In the genomic region with DNA sequence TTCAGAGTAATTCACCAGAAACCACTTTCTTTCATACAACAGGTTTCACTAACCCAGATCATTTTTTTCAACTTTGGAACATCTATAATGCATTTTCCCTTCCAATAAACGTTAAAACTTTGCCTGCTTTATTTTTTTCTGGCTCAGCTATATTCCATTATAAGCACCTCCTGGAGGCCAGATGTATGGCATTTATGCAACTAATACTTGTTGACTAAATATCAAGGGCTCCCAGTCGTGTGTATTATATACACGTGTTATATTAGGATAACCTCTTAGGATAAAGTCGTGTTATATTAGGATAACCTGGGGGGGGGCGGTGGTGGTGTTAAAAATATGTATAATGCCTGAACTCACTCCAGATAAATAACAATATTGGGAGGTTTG, we compare ENCODE assay signal across 18 cellular contexts. TPM values are rescaled to one million over a fixed set of nuclear protein-coding genes. Genes with fewer than 3 reads are reported as not detected.
DNase-seq lines count a peak whose midpoint lies in the region; ATAC-seq, FAIRE-seq and TF ChIP-seq lines count a peak whose summit lies in the region.
"Had no signal": no experiment of that assay in that cellular context is flagged by ENCODE, and none has a peak within 500 bp of the region (broad histone marks: within the 10 kb centered on the region; RNA-seq: fewer than 3 reads in every experiment).

No MANE protein-coding gene starts in this region.

- H4K20me1 ChIP-seq in KMS-11 (ENCODE audit: insufficient read depth) (no peaks in the 10 kb centered on the region), mammary epithelial cell (ENCODE audit: insufficient read depth, low read length) (no peaks in the 10 kb centered on the region)

- FAIRE-seq in A549 (lab: Jason Lieb, UNC), result no peak

- H3K4me1 Mint-ChIP-seq in activated T-helper 17 cell treated with anti-CD3 and anti-CD28 coated beads, Interleukin-2, amount 50 U/mL, for 72 hours, result no peaks in the 10 kb centered on the region

- H3K9ac ChIP-seq in KMS-11 (no peak overlapping the region), mammary epithelial cell (ENCODE audit: insufficient read depth, low read length) (peak overlapping the region; percentile 67), mucosa of stomach (ENCODE audit: low read length) (no peak overlapping the region)

- H3K9me3 ChIP-seq in A549 (no peaks in the 10 kb centered on the region), mammary epithelial cell (replicated peaks; ENCODE audit: insufficient read depth, low read length) (no peaks in the 10 kb centered on the region), mucosa of stomach (ENCODE audit: control insufficient read depth, low read length) (no peaks in the 10 kb centered on the region), HAP-1 (no peaks in the 10 kb centered on the region)
- H3K9me3 ChIP-seq: left ventricle myocardium inferior, mucosa of descending colon, neutrophil, testis had no signal

- CTCF ChIA-PET in A549 (lab: Yijun Ruan, JAX) (interaction anchor here (0.7 to 3.3 kb wide), 23 partner anchors 9 to 1743 kb away, joined by 3 to 27 read pairs (median 5); no protein-coding TSS in a partner anchor), mammary epithelial cell (lab: Charles Lee; ENCODE audit: low non-redundant PET) (interaction anchor here (0.7 to 1.1 kb wide), 4 partner anchors 56 to 1665 kb away, joined by 3 to 10 read pairs (median 6); no protein-coding TSS in a partner anchor)

- H3K4me3 Mint-ChIP-seq in activated T-helper 17 cell treated with anti-CD3 and anti-CD28 coated beads, Interleukin-2, amount 50 U/mL, for 72 hours, result no peak overlapping the region
- H3K4me3 Mint-ChIP-seq: immature natural killer cell; T-helper 2 cell treated with Interferon-gamma antibody and Interleukin-4, amounts not matched to agents 5 μg/mL and 100 μg/mL, for 36 hours; WTC11 had no signal

- in situ Hi-C loops in mammary epithelial cell (cut with MboI; ENCODE audit: low sequenced_read_pairs in 2 of 2) (loop anchor here (10.0 to 25.0 kb wide), 3 partner anchors 974 to 1636 kb away; no protein-coding TSS in a partner anchor), HAP-1 (cut with MboI; ENCODE audit: low sequenced_read_pairs) (loop anchor here (10.0 to 25.0 kb wide), 2 partner anchors 976 to 1624 kb away; no protein-coding TSS in a partner anchor)

- BruUV-seq in mammary epithelial cell (replicated peaks; lab: Mats Ljungman, UMichigan), result TSS peak; percentile 65

- dilution Hi-C loops in mammary epithelial cell (cut with HindIII; ENCODE audit: low sequenced_read_pairs), result no loop called here

- TF ChIP-seq CTCF in A549 (IDR thresholded peaks at IDR 0.05) (no peak), KMS-11 (conservative IDR thresholded peaks at IDR 0.05; ENCODE audit: low read depth, low read length) (no peak), mammary epithelial cell (conservative IDR thresholded peaks at IDR 0.05 in 1 of 2, IDR thresholded peaks at IDR 0.05 in 1 of 2; ENCODE audit: extremely low read depth in 1 of 2, insufficient read depth in 1 of 2, low read depth in 1 of 2, low read length in 2 of 2) (no peak)

- no peaks in the 10 kb centered on the region for H3K27me3 ChIP-seq in KMS-11 (ENCODE audit: insufficient read depth, low read depth)
- H3K27me3 ChIP-seq in mammary epithelial cell (ENCODE audit: insufficient read depth, low read length), result no peaks in the 10 kb centered on the region
- peaks cover 19% of the 10 kb centered on the region for H3K27me3 ChIP-seq in mucosa of stomach (ENCODE audit: control insufficient read depth, insufficient read depth, low read length)
- H3K27me3 ChIP-seq in HAP-1 (ENCODE audit: low read depth), result peaks cover 31% of the 10 kb centered on the region
- H3K27me3 ChIP-seq: testis had no signal

- 0 out of 2 replicates have a peak overlapping the region, but pooled peaks have one; percentile 54 for H2AFZ ChIP-seq in KMS-11 (ENCODE audit: low read depth)
- H2AFZ ChIP-seq in mammary epithelial cell (ENCODE audit: low read depth, low read length), result peak overlapping the region; percentile 68

- H3K27ac Mint-ChIP-seq in activated T-helper 17 cell treated with anti-CD3 and anti-CD28 coated beads, Interleukin-2, amount 50 U/mL, for 72 hours, result no peak overlapping the region
- H3K27ac Mint-ChIP-seq: immature natural killer cell; T-helper 2 cell treated with Interferon-gamma antibody and Interleukin-4, amounts not matched to agents 5 μg/mL and 100 μg/mL, for 36 hours; WTC11 had no signal

- ATAC-seq in A549, result peak; percentile 27 to 63; a peak in 1 of 6 replicates
- no peak for ATAC-seq in stimulated activated naive CD8-positive, alpha-beta T cell treated with anti-CD3 and anti-CD28 coated beads, Interleukin-15, Interleukin-2, amounts not matched to agents 100 U/mL and 50 U/mL, for 24 hours
- no peak for ATAC-seq in GM19351 (IDR thresholded peaks at IDR 0.05; ENCODE audit: unreplicated experiment)
- no peak for ATAC-seq in activated T-helper 17 cell treated with anti-CD3 and anti-CD28 coated beads, Interleukin-2, amount 50 U/mL, for 72 hours (replicated peaks)

- intact Hi-C loops in mammary epithelial cell (cut with micrococcal nuclease), result loop anchor here (1.0 to 10.0 kb wide), 11 partner anchors 290 to 1764 kb away; partner anchors contain the start of gene C6orf141

- H3K27me3 Mint-ChIP-seq in activated T-helper 17 cell treated with anti-CD3 and anti-CD28 coated beads, Interleukin-2, amount 50 U/mL, for 72 hours, result peaks cover 14% of the 10 kb centered on the region

- no peaks in the 10 kb centered on the region for H3K9me3 Mint-ChIP-seq in activated T-helper 17 cell treated with anti-CD3 and anti-CD28 coated beads, Interleukin-2, amount 50 U/mL, for 72 hours
- H3K9me3 Mint-ChIP-seq: immature natural killer cell; T-helper 2 cell treated with Interferon-gamma antibody and Interleukin-4, amounts not matched to agents 5 μg/mL and 100 μg/mL, for 36 hours; WTC11 had no signal

- no peak for TF ChIP-seq RAD21 in A549 (conservative IDR thresholded peaks at IDR 0.05 in 1 of 2, IDR thresholded peaks at IDR 0.05 in 1 of 2)

- H3K4me3 ChIP-seq in A549 (no peak overlapping the region), KMS-11 (IDR thresholded peaks at IDR 0.05; ENCODE audit: insufficient read depth, low read depth, low read length) (no peak overlapping the region), mammary epithelial cell (replicated peaks in 1 of 3; ENCODE audit: insufficient read depth in 1 of 3, low read depth in 2 of 3, low read length in 3 of 3) (no peak overlapping the region), mucosa of stomach (ENCODE audit: low read length) (peak overlapping the region; percentile 22), HAP-1 (no peak overlapping the region)
- H3K4me3 ChIP-seq: left ventricle myocardium inferior, mucosa of descending colon had no signal

- no peak for TF ChIP-seq POLR2A in A549 (IDR thresholded peaks at IDR 0.05; ENCODE audit: low read length)

- H3K4me2 ChIP-seq in A549 (peak overlapping the region; percentile 67), KMS-11 (no peak overlapping the region), mammary epithelial cell (ENCODE audit: insufficient read depth, low read depth, low read length) (peak overlapping the region; percentile 47)

- H3K36me3 Mint-ChIP-seq in activated T-helper 17 cell treated with anti-CD3 and anti-CD28 coated beads, Interleukin-2, amount 50 U/mL, for 72 hours (ENCODE audit: low read depth), result no peaks in the 10 kb centered on the region
- H3K36me3 Mint-ChIP-seq: immature natural killer cell, WTC11 had no signal

- H3K27ac ChIP-seq in A549, result no peak overlapping the region
- no peak overlapping the region for H3K27ac ChIP-seq in KMS-11
- peak overlapping the region; percentile 94 for H3K27ac ChIP-seq in mammary epithelial cell (ENCODE audit: insufficient read depth, low read depth, low read length)
- H3K27ac ChIP-seq: left ventricle myocardium inferior, neutrophil, testis had no signal

- H3K4me1 ChIP-seq in A549, result no peaks in the 10 kb centered on the region; the same call in 2 of the 3 replicates
- H3K4me1 ChIP-seq in KMS-11 (ENCODE audit: low read depth, poor library complexity, severe bottlenecking), result no peaks in the 10 kb centered on the region
- peaks cover 19% of the 10 kb centered on the region for H3K4me1 ChIP-seq in mammary epithelial cell (ENCODE audit: insufficient read depth, low read length)
- peaks cover 7% of the 10 kb centered on the region for H3K4me1 ChIP-seq in mucosa of stomach (ENCODE audit: control insufficient read depth, insufficient read depth, low read length)
- H3K4me1 ChIP-seq in HAP-1, result no peaks in the 10 kb centered on the region
- H3K4me1 ChIP-seq: testis had no signal

- no peaks in the 10 kb centered on the region for H3K36me3 ChIP-seq in KMS-11 (ENCODE audit: insufficient read depth)
- H3K36me3 ChIP-seq in mammary epithelial cell (ENCODE audit: insufficient read depth, low read length), result no peaks in the 10 kb centered on the region
- no peaks in the 10 kb centered on the region for H3K36me3 ChIP-seq in mucosa of stomach (ENCODE audit: control insufficient read depth, insufficient read depth, low read length)
- H3K36me3 ChIP-seq in HAP-1 (replicated peaks), result no peaks in the 10 kb centered on the region
- H3K36me3 ChIP-seq: left ventricle myocardium inferior, neutrophil had no signal

- H3K79me2 ChIP-seq in KMS-11 (ENCODE audit: insufficient read depth, low read depth) (no peaks in the 10 kb centered on the region), mammary epithelial cell (ENCODE audit: insufficient read depth, low read length) (no peaks in the 10 kb centered on the region)

- DNase-seq in A549 (ENCODE audit: low read depth in 1 of 2, low spot score in 1 of 2), result no peak
- DNase-seq in mammary epithelial cell, result no peak
- DNase-seq in stimulated activated naive CD8-positive, alpha-beta T cell treated with anti-CD3 and anti-CD28 coated beads, Interleukin-15, Interleukin-2, amounts not matched to agents 100 U/mL and 50 U/mL, for 24 hours, result no peak
- no peak for DNase-seq in HAP-1 (ENCODE audit: low spot score in 2 of 2)

- TF ChIP-seq EP300 in A549 (IDR thresholded peaks at IDR 0.05), result no peak

- WGBS in A549 (ENCODE audit: missing lambda C conversion rate), result 53% methylated on average over 5 of the region's 5 CpGs
- WGBS in mammary epithelial cell (ENCODE audit: low coverage, missing lambda C conversion rate), result 58% methylated on average over 3 of the region's 5 CpGs

- POLR2A ChIA-PET in A549 (lab: Yijun Ruan, JAX), result no interaction called here

TF ChIP-seq in A549, 52 proteins besides CTCF, POLR2A, EP300 and RAD21 (continues in another document):
- no peak for TF ChIP-seq MAZ (IDR thresholded peaks at IDR 0.05; ENCODE audit: borderline replicate concordance, low read depth, low read length)
- no peak for TF ChIP-seq BHLHE40 (IDR thresholded peaks at IDR 0.05; ENCODE audit: low read depth, low read length)
- TF ChIP-seq PHF8 (IDR thresholded peaks at IDR 0.05; ENCODE audit: borderline replicate concordance, low read depth), result no peak

RNA-seq across cellular contexts. Expression of gene OPN5, which starts 6.7 kb away (rescaled TPM):
- polyA plus RNA-seq in A549 (2011; rRNA removed) (not detected in 2 replicates), A549 (2017; fragmentation: RNase III; extraction: RNeasy Plus Mini Kit Qiagen cat#74134 plus additional on column Dnase treatment) (not detected in 3 replicates), mammary epithelial cell (not detected)
- polyA plus RNA-seq in A549 (2012; cell fraction: cytosol; rRNA removed), result not detected in 2 replicates
- polyA plus RNA-seq in A549 (2012; cell fraction: nucleus; rRNA removed), result not detected in 2 replicates
- not detected in 2 replicates for polyA minus RNA-seq in A549 (2011; rRNA and poly(A)+ RNA removed)
- total RNA-seq in mammary epithelial cell, result not detected
- not detected for polyA minus RNA-seq in mammary epithelial cell
- total RNA-seq in activated T-helper 17 cell treated with anti-CD3 and anti-CD28 coated beads, Interleukin-2, amount 50 U/mL, for 72 hours, result not detected
- total RNA-seq: IMR-90, left ventricle myocardium inferior, M059J, mucosa of descending colon, right cardiac atrium, WTC11 had no signal
- polyA plus RNA-seq: immature natural killer cell, IMR-90, right cardiac atrium had no signal

Comparison
In these comparisons a context has a peak if more than half of its experiments do, and no peak if none do; other contexts are left out.
1. ATAC-seq: peak in A549 (2 of 2); none in stimulated activated naive CD8-positive, alpha-beta T cell treated with anti-CD3 and anti-CD28 coated beads, Interleukin-15, Interleukin-2, amounts not matched to agents 100 U/mL and 50 U/mL, for 24 hours (single experiment), GM19351 (single experiment) and activated T-helper 17 cell treated with anti-CD3 and anti-CD28 coated beads, Interleukin-2, amount 50 U/mL, for 72 hours (single experiment).